ENCODE assay signal across 30 cellular contexts in genomic region chr5:4017076-4017803, GRCh38.
"Had no signal": no experiment of that assay in that cellular context is flagged by ENCODE, and none has a peak within 500 bp of the region (broad histone marks: within the 10 kb centered on the region; RNA-seq: fewer than 3 reads in every experiment).

No MANE protein-coding gene starts in this region.

- DNase-seq: activated CD4-positive, alpha-beta memory T cell treated with anti-CD3 and anti-CD28 coated beads, Interleukin-2, amount 10 ng/mL, durations not matched to agents 7 days and 5 days; activated CD4-positive, alpha-beta T cell treated with anti-CD3 and anti-CD28 coated beads for 1 hour; activated CD4-positive, alpha-beta T cell treated with anti-CD3 and anti-CD28 coated beads, Interleukin-2, amount 10 ng/mL, durations not matched to agents 7 days and 5 days; activated CD8-positive, alpha-beta memory T cell treated with anti-CD3 and anti-CD28 coated beads, Interleukin-2, amount 10 ng/mL, durations not matched to agents 7 days and 5 days; activated effector memory CD4-positive, alpha-beta T cell treated with Interleukin-2 at 50 U/mL for 16 hours; activated naive CD4-positive, alpha-beta T cell treated with Interleukin-2 at 50 U/mL for 16 hours; activated naive CD8-positive, alpha-beta T cell treated with anti-CD3 and anti-CD28 coated beads for 36 hours; activated T-cell treated with anti-CD3 and anti-CD28 coated beads for 4 hours; activated T-cell treated with anti-CD3 and anti-CD28 coated beads, Interleukin-2, amount 50 U/mL, for 72 hours; adrenal gland; aorta; body of pancreas; cerebellar nuclear complex; colonic mucosa; effector CD8-positive, alpha-beta T cell; left ventricle myocardium superior; ovary; retina; sigmoid colon; small intestine; stimulated activated CD4-positive, alpha-beta T cell treated with anti-CD3 and anti-CD28 coated beads, Interleukin-4, amount 100 ng/mL, for 4 hours; stimulated activated CD8-positive, alpha-beta memory T cell treated with anti-CD3 and anti-CD28 coated beads, Interleukin-4, amount 100 ng/mL, for 48 hours; stomach; T1000; thyroid gland had no signal

- H3K4me1 ChIP-seq: adrenal gland, body of pancreas, colonic mucosa, prostate gland, thyroid gland had no signal

- H3K36me3 Mint-ChIP-seq: activated CD8-positive, alpha-beta memory T cell treated with anti-CD3 and anti-CD28 coated beads, Interleukin-2, amount 10 ng/mL, durations not matched to agents 7 days and 5 days; activated naive CD8-positive, alpha-beta T cell treated with anti-CD3 and anti-CD28 coated beads for 36 hours; stimulated activated memory B cell treated with anti-CD40 and anti-IgM and Interleukin-4, amounts not matched to agents 10 μg/mL and 1 μg/mL and 100 μg/mL, for 72 hours had no signal

- H3K36me3 ChIP-seq: adrenal gland, colonic mucosa, ovary, prostate gland, sigmoid colon, stomach, thyroid gland had no signal

- H3K27me3 Mint-ChIP-seq: activated CD4-positive, alpha-beta memory T cell treated with anti-CD3 and anti-CD28 coated beads, Interleukin-2, amount 10 ng/mL, durations not matched to agents 7 days and 5 days; activated CD4-positive, alpha-beta T cell treated with anti-CD3 and anti-CD28 coated beads, Interleukin-2, amount 10 ng/mL, durations not matched to agents 7 days and 5 days; activated CD8-positive, alpha-beta memory T cell treated with anti-CD3 and anti-CD28 coated beads, Interleukin-2, amount 10 ng/mL, durations not matched to agents 7 days and 5 days; stimulated activated memory B cell treated with anti-CD40 and anti-IgM and Interleukin-4, amounts not matched to agents 10 μg/mL and 1 μg/mL and 100 μg/mL, for 72 hours had no signal

- H3K4me3 ChIP-seq: adrenal gland, body of pancreas, colonic mucosa, ovary, prostate gland, sigmoid colon, stomach, thyroid gland had no signal

- H3K4me3 Mint-ChIP-seq: activated CD4-positive, alpha-beta memory T cell treated with anti-CD3 and anti-CD28 coated beads, Interleukin-2, amount 10 ng/mL, durations not matched to agents 7 days and 5 days; activated CD4-positive, alpha-beta T cell treated with anti-CD3 and anti-CD28 coated beads, Interleukin-2, amount 10 ng/mL, durations not matched to agents 7 days and 5 days; activated CD8-positive, alpha-beta memory T cell treated with anti-CD3 and anti-CD28 coated beads, Interleukin-2, amount 10 ng/mL, durations not matched to agents 7 days and 5 days; activated naive CD8-positive, alpha-beta T cell treated with anti-CD3 and anti-CD28 coated beads for 36 hours; activated T-cell treated with anti-CD3 and anti-CD28 coated beads, Interleukin-2, amount 50 U/mL, for 72 hours; stimulated activated memory B cell treated with anti-CD40 and anti-IgM and Interleukin-4, amounts not matched to agents 10 μg/mL and 1 μg/mL and 100 μg/mL, for 72 hours; T-helper 1 cell treated with Interleukin-12 subunit alpha and Interleukin-12 subunit beta and Interleukin-4 antibody, amounts not matched to agents 30 μg/mL and 1 μg/mL, for 36 hours; WTC11 had no signal

- H3K4me1 Mint-ChIP-seq: activated CD4-positive, alpha-beta memory T cell treated with anti-CD3 and anti-CD28 coated beads, Interleukin-2, amount 10 ng/mL, durations not matched to agents 7 days and 5 days; activated CD4-positive, alpha-beta T cell treated with anti-CD3 and anti-CD28 coated beads, Interleukin-2, amount 10 ng/mL, durations not matched to agents 7 days and 5 days; activated CD8-positive, alpha-beta memory T cell treated with anti-CD3 and anti-CD28 coated beads, Interleukin-2, amount 10 ng/mL, durations not matched to agents 7 days and 5 days; activated naive CD8-positive, alpha-beta T cell treated with anti-CD3 and anti-CD28 coated beads for 36 hours; stimulated activated memory B cell treated with anti-CD40 and anti-IgM and Interleukin-4, amounts not matched to agents 10 μg/mL and 1 μg/mL and 100 μg/mL, for 72 hours had no signal

- H3K9me3 ChIP-seq: adrenal gland, body of pancreas, colonic mucosa, ovary, prostate gland, sigmoid colon, thyroid gland had no signal

- ATAC-seq: activated CD8-positive, alpha-beta memory T cell treated with anti-CD3 and anti-CD28 coated beads, Interleukin-2, amount 10 ng/mL, durations not matched to agents 7 days and 5 days; activated T-cell treated with anti-CD3 and anti-CD28 coated beads, Interleukin-2, amount 50 U/mL, for 72 hours; body of pancreas; stimulated activated memory B cell treated with anti-CD40 and anti-IgM and Interleukin-4, amounts not matched to agents 10 μg/mL and 1 μg/mL and 100 μg/mL, for 72 hours; WTC11 had no signal

- H3K27me3 ChIP-seq: adrenal gland, body of pancreas, colonic mucosa, ovary, sigmoid colon, stomach, thyroid gland had no signal

- FAIRE-seq: islet of Langerhans, small intestine had no signal

- H3K27ac ChIP-seq: adrenal gland, body of pancreas, colonic mucosa, ovary, prostate gland, sigmoid colon, stomach, thyroid gland had no signal

- H3K27ac Mint-ChIP-seq: activated CD4-positive, alpha-beta memory T cell treated with anti-CD3 and anti-CD28 coated beads, Interleukin-2, amount 10 ng/mL, durations not matched to agents 7 days and 5 days; activated CD4-positive, alpha-beta T cell treated with anti-CD3 and anti-CD28 coated beads, Interleukin-2, amount 10 ng/mL, durations not matched to agents 7 days and 5 days; activated CD8-positive, alpha-beta memory T cell treated with anti-CD3 and anti-CD28 coated beads, Interleukin-2, amount 10 ng/mL, durations not matched to agents 7 days and 5 days; activated naive CD8-positive, alpha-beta T cell treated with anti-CD3 and anti-CD28 coated beads for 36 hours; activated T-cell treated with anti-CD3 and anti-CD28 coated beads, Interleukin-2, amount 50 U/mL, for 72 hours; stimulated activated memory B cell treated with anti-CD40 and anti-IgM and Interleukin-4, amounts not matched to agents 10 μg/mL and 1 μg/mL and 100 μg/mL, for 72 hours; T-helper 1 cell treated with Interleukin-12 subunit alpha and Interleukin-12 subunit beta and Interleukin-4 antibody, amounts not matched to agents 30 μg/mL and 1 μg/mL, for 36 hours; WTC11 had no signal
